8 cellular contexts compared by ENCODE assay signal in the genomic region with DNA sequence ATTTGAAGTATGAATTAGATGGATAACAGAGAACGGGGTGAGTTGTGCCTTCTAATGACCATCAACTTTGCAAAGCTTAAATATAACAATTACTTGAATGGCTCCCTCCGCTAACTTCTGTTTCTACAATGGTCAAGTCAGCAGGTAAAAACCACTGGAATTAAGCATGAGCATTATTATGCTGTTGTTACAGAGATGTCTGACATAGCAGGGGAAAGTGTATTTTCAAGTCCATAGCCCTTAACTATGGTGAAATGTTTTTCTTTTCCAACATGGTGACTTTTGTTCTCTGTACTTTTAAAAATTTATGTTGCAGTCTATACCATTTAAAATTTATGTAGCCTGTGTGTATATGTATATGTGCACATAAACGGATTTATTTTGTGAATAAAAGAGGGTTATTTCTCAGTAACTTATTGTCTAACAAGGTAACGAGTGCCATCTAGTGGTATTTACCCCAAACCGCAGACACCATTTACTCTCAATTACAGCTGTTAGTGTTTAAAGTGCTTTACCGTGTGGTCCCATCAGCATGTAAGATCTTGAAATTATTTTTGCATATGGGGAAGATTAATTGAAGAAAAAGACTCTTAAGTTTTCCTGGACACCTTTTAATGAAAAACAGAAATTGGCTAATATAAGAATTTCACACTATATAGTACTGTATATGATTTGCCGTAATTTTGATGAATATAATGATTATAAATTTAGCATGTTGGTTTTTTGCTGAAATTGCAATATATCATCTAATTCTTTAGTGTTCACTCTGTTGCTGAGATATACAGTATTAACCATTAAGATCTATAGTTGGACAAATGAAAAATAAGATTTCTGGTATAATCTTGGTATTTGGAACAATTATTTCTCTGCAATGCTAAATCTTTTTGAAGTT.
DNase-seq lines count a peak whose midpoint lies in the region; ATAC-seq, FAIRE-seq and TF ChIP-seq lines count a peak whose summit lies in the region.

No MANE protein-coding gene starts in this region.

- H3K4me3 ChIP-seq in A549, result no peak overlapping the region
- H3K4me3 ChIP-seq in GM12864 (ENCODE audit: low read depth, low read length), result no peak overlapping the region
- H3K4me3 ChIP-seq in OCI-LY1 (ENCODE audit: low read depth, low read length, poor library complexity, severe bottlenecking), result no peak overlapping the region
- no peak overlapping the region for H3K4me3 ChIP-seq in K562
- no peak overlapping the region for H3K4me3 ChIP-seq in mesendoderm (ENCODE audit: low read length)
- H3K4me3 ChIP-seq in uterus, result no peak overlapping the region

- H3K9me3 ChIP-seq in A549 (no peaks in the 10 kb centered on the region), OCI-LY1 (ENCODE audit: low read length) (no peaks in the 10 kb centered on the region), K562 (replicated peaks; ENCODE audit: control insufficient read depth, insufficient read depth, low read depth, low read length) (no peaks in the 10 kb centered on the region), uterus (no peaks in the 10 kb centered on the region)

- BruUV-seq in K562 (replicated peaks; lab: Mats Ljungman, UMichigan), result no TSS peak

- H3K27ac ChIP-seq in A549 (no peak overlapping the region), OCI-LY1 (ENCODE audit: low read depth, low read length, poor library complexity, severe bottlenecking) (no peak overlapping the region), K562 (ENCODE audit: extremely low read depth, low read depth, low read length) (no peak overlapping the region), mesendoderm (ENCODE audit: low read depth, low read length) (no peak overlapping the region), uterus (no peak overlapping the region)

- no peaks in the 10 kb centered on the region for H3K4me1 ChIP-seq in A549
- H3K4me1 ChIP-seq in OCI-LY1 (ENCODE audit: insufficient read depth, low read length, severe bottlenecking), result no peaks in the 10 kb centered on the region
- no peaks in the 10 kb centered on the region for H3K4me1 ChIP-seq in K562 (replicated peaks in 1 of 2; ENCODE audit: control insufficient read depth in 2 of 2, insufficient read depth in 2 of 2, low read length in 2 of 2)
- no peaks in the 10 kb centered on the region for H3K4me1 ChIP-seq in mesendoderm (ENCODE audit: control insufficient read depth, low read depth, low read length)
- no peaks in the 10 kb centered on the region for H3K4me1 ChIP-seq in uterus

- TF ChIP-seq CTCF in A549 (IDR thresholded peaks at IDR 0.05), result peak; percentile 84
- peak; percentile 66 for TF ChIP-seq CTCF in GM12864 (IDR thresholded peaks at IDR 0.05; ENCODE audit: low read depth, low read length, missing control alignments)
- TF ChIP-seq CTCF in OCI-LY1 (IDR thresholded peaks at IDR 0.05; ENCODE audit: low read length), result peak; percentile 95
- peak; percentile 48 to 86 (median 74); a peak in 5 of 6 replicates for TF ChIP-seq CTCF in K562 (IDR thresholded peaks at IDR 0.05 in 2 of 3, conservative IDR thresholded peaks at IDR 0.05 in 1 of 3; ENCODE audit: insufficient read depth in 2 of 3, low read depth in 1 of 3, low read length in 3 of 3)
- no peak for TF ChIP-seq CTCF in uterus (IDR thresholded peaks at IDR 0.05)

- no peaks in the 10 kb centered on the region for H3F3A ChIP-seq in OCI-LY1 (ENCODE audit: insufficient read depth, low read length)

- in situ Hi-C loops in K562 (cut with MboI), result loop anchor here (25.0 kb wide), 1 partner anchor 946 kb away; no protein-coding TSS in a partner anchor

- H3K4me2 ChIP-seq in A549 (no peak overlapping the region), OCI-LY1 (ENCODE audit: low read length) (no peak overlapping the region), K562 (ENCODE audit: insufficient read depth, low read length) (no peak overlapping the region), mesendoderm (ENCODE audit: low read length) (no peak overlapping the region)

- no peaks in the 10 kb centered on the region for H3K27me3 ChIP-seq in OCI-LY1 (ENCODE audit: insufficient read depth, low read length)
- H3K27me3 ChIP-seq in K562 (ENCODE audit: control insufficient read depth in 2 of 2, insufficient read depth in 2 of 2, low read length in 2 of 2), result no peaks in the 10 kb centered on the region
- no peaks in the 10 kb centered on the region for H3K27me3 ChIP-seq in mesendoderm (ENCODE audit: insufficient read depth, low read length, poor library complexity)
- no peaks in the 10 kb centered on the region for H3K27me3 ChIP-seq in uterus

- H3K56ac ChIP-seq in mesendoderm (ENCODE audit: low read length), result no peak overlapping the region

- H3K79me1 ChIP-seq in mesendoderm (ENCODE audit: low read length), result peaks cover under 1% of the 10 kb centered on the region

- H3K36me3 ChIP-seq in OCI-LY1 (ENCODE audit: insufficient read depth, low read length), result peaks cover 3% of the 10 kb centered on the region; the same call in 1 of the 2 replicates
- H3K36me3 ChIP-seq in K562 (ENCODE audit: control insufficient read depth, insufficient read depth, low read length), result peaks cover 10% of the 10 kb centered on the region; the same call in 1 of the 3 replicates
- no peaks in the 10 kb centered on the region for H3K36me3 ChIP-seq in mesendoderm (ENCODE audit: control insufficient read depth, insufficient read depth, low read length)
- no peaks in the 10 kb centered on the region for H3K36me3 ChIP-seq in uterus

- H3K79me2 ChIP-seq in OCI-LY1 (ENCODE audit: insufficient read depth, low read length) (no peaks in the 10 kb centered on the region), K562 (ENCODE audit: control insufficient read depth, insufficient read depth, low read length) (peaks cover 11% of the 10 kb centered on the region; the same call in 2 of the 3 replicates), mesendoderm (ENCODE audit: control insufficient read depth, insufficient read depth, low read length) (peaks cover 3% of the 10 kb centered on the region)

- H4K8ac ChIP-seq in mesendoderm (ENCODE audit: low read depth, low read length), result no peak overlapping the region

- TF ChIP-seq POLR2A in A549 (IDR thresholded peaks at IDR 0.05; ENCODE audit: low read length), result no peak
- TF ChIP-seq POLR2A in K562 (conservative IDR thresholded peaks at IDR 0.05), result no peak
- no peak for TF ChIP-seq POLR2A in uterus (IDR thresholded peaks at IDR 0.05)

- no peaks in the 10 kb centered on the region for H3K9me2 ChIP-seq in OCI-LY1 (ENCODE audit: low read depth, low read length)

- H2AFZ ChIP-seq in OCI-LY1 (ENCODE audit: low read length), result no peak overlapping the region
- H2AFZ ChIP-seq in K562 (ENCODE audit: low read depth, low read length), result no peak overlapping the region

- no peak overlapping the region for H2BK5ac ChIP-seq in mesendoderm (ENCODE audit: low read length)

- H2BK120ac ChIP-seq in mesendoderm (ENCODE audit: low read depth, low read length), result no peak overlapping the region

- peak; percentile 63 for FAIRE-seq in A549 (lab: Jason Lieb, UNC)
- peak; percentile 63 for FAIRE-seq in K562 (lab: Jason Lieb, UNC)

- POLR2A ChIA-PET in A549 (lab: Yijun Ruan, JAX), result no interaction called here
- POLR2A ChIA-PET in K562 (lab: Yijun Ruan, JAX), result no interaction called here

- 51% methylated on average over 7 of the region's 7 CpGs for WGBS in A549 (ENCODE audit: missing lambda C conversion rate)
- WGBS in K562 (ENCODE audit: insufficient coverage, low coverage, missing lambda C conversion rate), result 46% methylated on average over 7 of the region's 7 CpGs
- WGBS in mesendoderm (ENCODE audit: extremely low coverage, insufficient coverage, low lambda C conversion rate), result no CpG with 5 or more reads among the region's 7 CpGs

- TF ChIP-seq EP300 in A549 (IDR thresholded peaks at IDR 0.05) (no peak), K562 (IDR thresholded peaks at IDR 0.05; ENCODE audit: low read length) (no peak)

- intact Hi-C loops in K562 (cut with micrococcal nuclease) (loop anchor here (1.0 to 10.0 kb wide), 3 partner anchors 76 to 934 kb away; no protein-coding TSS in a partner anchor), uterus (cut with DNase I; ENCODE audit: low total_unique reads) (no loop called here)

- CTCF ChIA-PET in A549 (lab: Yijun Ruan, JAX), result interaction anchor here (0.6 to 3.4 kb wide), 21 partner anchors 9 to 944 kb away, joined by 3 to 27 read pairs (median 4); partner anchors contain the start of gene UBE2E3
- CTCF ChIA-PET in K562 (lab: Yijun Ruan, JAX; ENCODE audit: low intra/inter-chr PET ratio), result interaction anchor here (4.6 kb wide), 1 partner anchor 934 kb away, joined by 36 read pairs; no protein-coding TSS in a partner anchor

- H3K4ac ChIP-seq in mesendoderm (ENCODE audit: low read depth, low read length), result no peak overlapping the region

- H3K9ac ChIP-seq in OCI-LY1 (ENCODE audit: low read length), result no peak overlapping the region
- H3K9ac ChIP-seq in K562 (ENCODE audit: insufficient read depth in 1 of 2, low read depth in 2 of 2, low read length in 2 of 2), result no peak overlapping the region
- H3K9ac ChIP-seq in mesendoderm (ENCODE audit: low read length), result no peak overlapping the region

- H3K9me1 ChIP-seq in K562 (ENCODE audit: control insufficient read depth, insufficient read depth, low read length), result no peaks in the 10 kb centered on the region

- H3K23ac ChIP-seq in mesendoderm (ENCODE audit: low read length), result no peak overlapping the region

- peak in 1 of 2 experiments; percentile 49 for DNase-seq in A549 (ENCODE audit: low read depth in 1 of 2, low spot score in 1 of 2)
- peak; percentile 34 for DNase-seq in GM12864 (ENCODE audit: low read depth)
- peak; percentile 43 to 55 (median 50) for DNase-seq in K562 (ENCODE audit: extremely low read depth in 1 of 4, low spot score in 3 of 4)
- peak; percentile 65 for DNase-seq in mesendoderm
- DNase-seq in uterus, result no peak
- no peak for DNase-seq in NCI-H1436 (lab: John Stamatoyannopoulos, UW)

- H2BK15ac ChIP-seq in mesendoderm (replicated peaks; ENCODE audit: low read depth), result no peak overlapping the region

- no peak overlapping the region for H4K5ac ChIP-seq in mesendoderm (ENCODE audit: low read length)

- peak in 1 of 2 experiments; percentile 54; a peak in 3 of 6 replicates for ATAC-seq in A549
- peak; percentile 80 for ATAC-seq in HG02885 (IDR thresholded peaks at IDR 0.05; ENCODE audit: poor library complexity, unreplicated experiment)
- peak; percentile 89 for ATAC-seq in K562

- H2AK5ac ChIP-seq in mesendoderm (ENCODE audit: low read length), result no peak overlapping the region

- TF ChIP-seq RAD21 in A549 (conservative IDR thresholded peaks at IDR 0.05 in 1 of 2, IDR thresholded peaks at IDR 0.05 in 1 of 2), result peak; percentile 82
- peak; percentile 93 for TF ChIP-seq RAD21 in K562 (CRISPR knock-in tag; conservative IDR thresholded peaks at IDR 0.05 in 1 of 2, IDR thresholded peaks at IDR 0.05 in 1 of 2)

- no peak overlapping the region for H3K18ac ChIP-seq in mesendoderm (ENCODE audit: low read length)

- no peaks in the 10 kb centered on the region for H4K20me1 ChIP-seq in OCI-LY1 (ENCODE audit: insufficient read depth, low read length)
- H4K20me1 ChIP-seq in K562 (replicated peaks; ENCODE audit: control insufficient read depth, insufficient read depth, low read length), result no peaks in the 10 kb centered on the region

TF ChIP-seq in A549, 52 proteins besides CTCF, POLR2A, EP300 and RAD21 (continues in another document):
- TF ChIP-seq MAFK (IDR thresholded peaks at IDR 0.05; ENCODE audit: partially characterized antibody), result peak; percentile 77
- peak; percentile 69 for TF ChIP-seq SMC3 (IDR thresholded peaks at IDR 0.05)

TF ChIP-seq in K562, 482 proteins besides CTCF, POLR2A, EP300 and RAD21 (continues in another document):
- TF ChIP-seq CHD4 (IDR thresholded peaks at IDR 0.05; ENCODE audit: insufficient read depth, insufficient replicate concordance, low read depth, low read length, poor library complexity, severe bottlenecking), result peak; percentile 40

Comparison
In these comparisons a context has a peak if more than half of its experiments do, and no peak if none do; other contexts are left out.
1. DNase-seq: peak in GM12864 (single experiment), K562 (4 of 4) and mesendoderm (single experiment); none in uterus (0 of 2) and NCI-H1436 (single experiment).
2. CTCF ChIP-seq: peak in A549 (single experiment), GM12864 (single experiment), OCI-LY1 (single experiment) and K562 (3 of 3); none in uterus (0 of 4).
3. Of the 35 proteins assayed by ChIP-seq in both K562 and A549: peak only in K562: CHD4 and ESRRA; only in A549: none; in both: CTCF, MAFK, RAD21 and SMC3; in neither: 29.